ENCODE assay signal across 16 cellular contexts in the genomic region with DNA sequence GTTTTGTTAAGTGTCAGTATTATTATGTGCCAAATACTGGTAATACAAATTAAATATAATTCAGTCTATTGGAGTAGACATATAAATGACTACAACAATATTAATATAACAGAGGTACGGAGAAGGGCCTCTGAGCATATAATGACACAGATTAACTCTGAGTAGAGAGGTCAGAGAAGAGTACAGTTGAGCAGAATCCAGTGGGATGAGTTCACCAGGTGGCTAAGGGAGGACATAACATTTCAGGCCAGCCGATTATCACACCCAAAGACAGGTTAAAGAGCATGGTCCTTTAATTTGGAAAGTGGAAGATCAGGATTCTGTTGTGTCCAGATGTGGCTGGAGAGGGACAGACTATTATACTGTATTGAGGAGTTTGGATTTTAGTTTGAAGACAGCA.
"Had no signal": no experiment of that assay in that cellular context is flagged by ENCODE, and none has a peak within 500 bp of the region (broad histone marks: within the 10 kb centered on the region; RNA-seq: fewer than 3 reads in every experiment).

No MANE protein-coding gene starts in this region.

- H3K9me3 ChIP-seq: breast epithelium, right atrium auricular region, transverse colon had no signal

- H2AFZ ChIP-seq: parathyroid adenoma had no signal

- H3K27ac Mint-ChIP-seq: activated CD8-positive, alpha-beta T cell treated with anti-CD3 and anti-CD28 coated beads, Interleukin-2, amount 10 ng/mL, durations not matched to agents 7 days and 5 days; activated naive CD8-positive, alpha-beta T cell treated with anti-CD3 and anti-CD28 coated beads, Interleukin-2, amount 10 ng/mL, durations not matched to agents 7 days and 5 days; stimulated activated memory B cell treated with anti-CD40 and anti-IgM and Interleukin-4, amounts not matched to agents 10 μg/mL and 1 μg/mL and 100 μg/mL, for 72 hours had no signal

- H3K4me3 ChIP-seq: breast epithelium, dorsolateral prefrontal cortex, right atrium auricular region, transverse colon had no signal

- H3K9ac ChIP-seq: parathyroid adenoma had no signal

- ATAC-seq: activated CD8-positive, alpha-beta T cell treated with anti-CD3 and anti-CD28 coated beads, Interleukin-2, amount 10 ng/mL, durations not matched to agents 7 days and 5 days; esophagus mucosa; stimulated activated memory B cell treated with anti-CD40 and anti-IgM and Interleukin-4, amounts not matched to agents 10 μg/mL and 1 μg/mL and 100 μg/mL, for 72 hours had no signal

- H3K27ac ChIP-seq: breast epithelium, dorsolateral prefrontal cortex, parathyroid adenoma, right atrium auricular region, transverse colon had no signal

- H3K27me3 ChIP-seq: breast epithelium, dorsolateral prefrontal cortex, right atrium auricular region, transverse colon had no signal

- H3K27me3 Mint-ChIP-seq: activated naive CD8-positive, alpha-beta T cell treated with anti-CD3 and anti-CD28 coated beads, Interleukin-2, amount 10 ng/mL, durations not matched to agents 7 days and 5 days; stimulated activated memory B cell treated with anti-CD40 and anti-IgM and Interleukin-4, amounts not matched to agents 10 μg/mL and 1 μg/mL and 100 μg/mL, for 72 hours had no signal

- H3K9me3 Mint-ChIP-seq: activated naive CD8-positive, alpha-beta T cell treated with anti-CD3 and anti-CD28 coated beads, Interleukin-2, amount 10 ng/mL, durations not matched to agents 7 days and 5 days; neural crest cell; stimulated activated memory B cell treated with anti-CD40 and anti-IgM and Interleukin-4, amounts not matched to agents 10 μg/mL and 1 μg/mL and 100 μg/mL, for 72 hours had no signal

- DNase-seq: activated CD4-positive, CD25-positive, alpha-beta regulatory T cell treated with anti-CD3 and anti-CD28 coated beads, Interleukin-2, amount 50 U/mL, for 72 hours; activated CD8-positive, alpha-beta memory T cell treated with anti-CD3 and anti-CD28 coated beads, Interleukin-2, amount 50 U/mL, for 48 hours; activated CD8-positive, alpha-beta T cell treated with anti-CD3 and anti-CD28 coated beads, Interleukin-2, amount 10 ng/mL, durations not matched to agents 7 days and 5 days; activated effector memory CD4-positive, alpha-beta T cell treated with Interleukin-2 at 50 U/mL for 16 hours; activated naive CD8-positive, alpha-beta T cell treated with anti-CD3 and anti-CD28 coated beads, Interleukin-2, amount 10 ng/mL, durations not matched to agents 7 days and 5 days; aorta; dorsolateral prefrontal cortex; glutamatergic neuron; substantia nigra; transverse colon had no signal

- H3K36me3 ChIP-seq: breast epithelium, right atrium auricular region, transverse colon had no signal

- H3K4me3 Mint-ChIP-seq: activated CD8-positive, alpha-beta T cell treated with anti-CD3 and anti-CD28 coated beads, Interleukin-2, amount 10 ng/mL, durations not matched to agents 7 days and 5 days; activated naive CD8-positive, alpha-beta T cell treated with anti-CD3 and anti-CD28 coated beads, Interleukin-2, amount 10 ng/mL, durations not matched to agents 7 days and 5 days; neural crest cell; stimulated activated memory B cell treated with anti-CD40 and anti-IgM and Interleukin-4, amounts not matched to agents 10 μg/mL and 1 μg/mL and 100 μg/mL, for 72 hours had no signal
